In the genomic region with DNA sequence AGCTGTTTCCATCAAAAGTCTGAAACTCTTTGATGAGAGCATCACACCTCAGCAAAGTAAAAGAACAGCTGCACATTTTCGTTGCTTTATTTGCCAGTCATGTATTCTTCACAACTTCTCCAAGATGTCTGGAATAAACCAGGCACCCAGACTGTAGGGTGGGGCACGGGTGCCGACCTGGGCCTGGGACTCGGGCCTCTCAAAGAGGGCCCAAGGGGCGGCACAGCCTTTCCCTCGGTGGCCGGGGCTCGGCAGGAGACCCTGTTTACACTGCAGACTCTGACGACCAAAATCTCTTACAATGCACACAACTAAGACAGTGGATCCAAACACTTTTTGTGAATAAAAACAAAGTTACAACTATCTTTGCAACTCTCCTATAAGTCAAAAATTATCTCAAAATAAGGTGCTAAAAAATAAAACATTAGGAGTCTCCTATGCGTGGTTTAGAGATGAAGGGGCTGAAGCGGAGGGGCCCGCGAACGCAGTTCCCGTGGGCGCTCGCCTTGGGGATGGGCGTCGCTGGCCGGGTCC, we compare ENCODE assay signal across 8 cellular contexts. TPM values are rescaled to one million over a fixed set of nuclear protein-coding genes. Genes with fewer than 3 reads are reported as not detected.
DNase-seq lines count a peak whose midpoint lies in the region; ATAC-seq, FAIRE-seq and TF ChIP-seq lines count a peak whose summit lies in the region.

No MANE protein-coding gene starts in this region.

- H2AFZ ChIP-seq in endothelial cell of umbilical vein (ENCODE audit: low read depth, low read length): peak overlapping the region; percentile 72

- no peak for TF ChIP-seq CTCF in DOHH2 (IDR thresholded peaks at IDR 0.05; ENCODE audit: low read depth, low read length, poor library complexity, severe bottlenecking)
- no peak for TF ChIP-seq CTCF in endothelial cell of umbilical vein (IDR thresholded peaks at IDR 0.05; ENCODE audit: extremely low read depth in 1 of 2, insufficient read depth in 1 of 2, low read depth in 1 of 2, low read length in 2 of 2)
- no peak for TF ChIP-seq CTCF in neural crest cell (conservative IDR thresholded peaks at IDR 0.05)

- peak overlapping the region; percentile 96 for H3K4me3 Mint-ChIP-seq in neural crest cell

- peaks cover 2% of the 10 kb centered on the region for H3K27me3 Mint-ChIP-seq in neural crest cell (ENCODE audit: low read depth)

- H3K36me3 ChIP-seq in DOHH2 (ENCODE audit: control insufficient read depth, low read length) (peaks cover 74% of the 10 kb centered on the region), endothelial cell of umbilical vein (ENCODE audit: control insufficient read depth in 2 of 2, extremely low read depth in 1 of 2, insufficient read depth in 2 of 2, low read length in 2 of 2) (peaks cover 0 to 3% of the 10 kb centered on the region in 2 experiments)

- peak; percentile 56 for DNase-seq in OCI-M1 (lab: John Stamatoyannopoulos, UW)
- peak; percentile 7 for DNase-seq in endothelial cell of umbilical vein (ENCODE audit: low read depth, low spot score)
- DNase-seq in neural crest cell (ENCODE audit: low read depth, low spot score): no peak
- DNase-seq in germinal center (ENCODE audit: low spot score): no peak
- no peak for DNase-seq in stimulated activated CD4-positive, alpha-beta T cell treated with anti-CD3 and anti-CD28 coated beads, Interleukin-4, amount 100 ng/mL, for 1 hour

- TF ChIP-seq POLR2A in endothelial cell of umbilical vein (IDR thresholded peaks at IDR 0.05; ENCODE audit: low read depth, low read length): no peak

- H3K9me3 Mint-ChIP-seq in neural crest cell: peaks cover 20% of the 10 kb centered on the region

- H3K79me2 ChIP-seq in DOHH2 (ENCODE audit: control insufficient read depth, low read length): peaks cover 87% of the 10 kb centered on the region
- peaks cover 39% of the 10 kb centered on the region for H3K79me2 ChIP-seq in endothelial cell of umbilical vein (ENCODE audit: control insufficient read depth, insufficient read depth, low read length)

- no peaks in the 10 kb centered on the region for H3K9me2 ChIP-seq in DOHH2 (replicated peaks; ENCODE audit: control insufficient read depth, low read length)

- H4K20me1 ChIP-seq in DOHH2 (ENCODE audit: control insufficient read depth, insufficient read depth, low read depth, low read length) (peaks cover 10% of the 10 kb centered on the region), endothelial cell of umbilical vein (replicated peaks; ENCODE audit: control insufficient read depth, extremely low read depth, insufficient read depth, low read length) (no peaks in the 10 kb centered on the region)

- TSS peak; percentile 23 for BruUV-seq in endothelial cell of umbilical vein (replicated peaks; lab: Mats Ljungman, UMichigan)

- H3K27me3 ChIP-seq in DOHH2 (ENCODE audit: control insufficient read depth, low read length) (no peaks in the 10 kb centered on the region), endothelial cell of umbilical vein (ENCODE audit: control insufficient read depth in 2 of 2, insufficient read depth in 2 of 2, low read length in 2 of 2) (no peaks in the 10 kb centered on the region)

- peak overlapping the region; percentile 46 for H3K9ac ChIP-seq in endothelial cell of umbilical vein (replicated peaks; ENCODE audit: extremely low read depth, insufficient read depth, low read length)

- peak overlapping the region; percentile 51 for H3K27ac ChIP-seq in DOHH2 (ENCODE audit: low read depth, low read length)
- H3K27ac ChIP-seq in endothelial cell of umbilical vein (ENCODE audit: insufficient read depth, low read depth, low read length): peak overlapping the region; percentile 1

- intact Hi-C loops in endothelial cell of umbilical vein (cut with micrococcal nuclease): loop anchor here (2.0 to 5.0 kb wide), 4 partner anchors 57 to 256 kb away; partner anchors contain the start of genes MCM3AP and PCNT

- FAIRE-seq in endothelial cell of umbilical vein (lab: Jason Lieb, UNC): peak; percentile 70

- dilution Hi-C loops in endothelial cell of umbilical vein (cut with MboI; ENCODE audit: extremely low pct_ligation_motif_present, low sequenced_read_pairs): no loop called here

- H3K4me2 ChIP-seq in DOHH2 (ENCODE audit: low read length): peak overlapping the region; percentile 70
- peak overlapping the region; percentile 78 for H3K4me2 ChIP-seq in endothelial cell of umbilical vein (ENCODE audit: insufficient read depth, low read length)

- POLR2A ChIA-PET in endothelial cell of umbilical vein (lab: Charles Lee): no interaction called here

- CTCF ChIA-PET in endothelial cell of umbilical vein (lab: Charles Lee): interaction anchor here (1.0 to 2.2 kb wide), 3 partner anchors 75 to 98 kb away, joined by 3 to 12 read pairs (median 5); a partner anchor contains a TSS

- H3K4me1 ChIP-seq in DOHH2 (ENCODE audit: control insufficient read depth, low read length): peaks cover 37% of the 10 kb centered on the region
- peaks cover 22% of the 10 kb centered on the region for H3K4me1 ChIP-seq in endothelial cell of umbilical vein (ENCODE audit: control insufficient read depth, extremely low read depth, insufficient read depth, low read length)

- peaks cover 58% of the 10 kb centered on the region for H3K36me3 Mint-ChIP-seq in neural crest cell (ENCODE audit: low read depth)

- H3K27ac Mint-ChIP-seq in neural crest cell (ENCODE audit: unreplicated experiment): peak overlapping the region; percentile 65

- H3F3A ChIP-seq in DOHH2 (ENCODE audit: control insufficient read depth, insufficient read depth): 0 out of 2 replicates have a peak, but pooled peaks cover 3% of the 10 kb centered on the region

- no peaks in the 10 kb centered on the region for H3K9me3 ChIP-seq in DOHH2 (ENCODE audit: control insufficient read depth, insufficient read depth, low read length)
- no peaks in the 10 kb centered on the region for H3K9me3 ChIP-seq in endothelial cell of umbilical vein (replicated peaks; ENCODE audit: control insufficient read depth, insufficient read depth, low read length)

- peaks cover 51% of the 10 kb centered on the region for H3K4me1 Mint-ChIP-seq in neural crest cell

- no peaks in the 10 kb centered on the region for H3K9me1 ChIP-seq in endothelial cell of umbilical vein (replicated peaks; ENCODE audit: control insufficient read depth, extremely low read depth, insufficient read depth, low read length)

- peak overlapping the region; percentile 79 for H3K4me3 ChIP-seq in DOHH2 (ENCODE audit: low read length)
- H3K4me3 ChIP-seq in endothelial cell of umbilical vein (replicated peaks in 1 of 3; ENCODE audit: insufficient read depth in 1 of 3, low read depth in 1 of 3, low read length in 3 of 3): peak overlapping the region; percentile 73 to 90 (median 81)

- ATAC-seq in HG03378 (IDR thresholded peaks at IDR 0.05; ENCODE audit: unreplicated experiment) (no peak), HG03571 (IDR thresholded peaks at IDR 0.05; ENCODE audit: unreplicated experiment) (no peak)

TF ChIP-seq in endothelial cell of umbilical vein, 7 proteins besides CTCF, POLR2A, EP300 and RAD21 (continues in another document):
- TF ChIP-seq FOS (IDR thresholded peaks at IDR 0.05; ENCODE audit: borderline replicate concordance, insufficient read depth, low read length): no peak
- no peak for TF ChIP-seq POLR2AphosphoS5 (IDR thresholded peaks at IDR 0.05; ENCODE audit: insufficient read depth, low read depth, low read length)
- TF ChIP-seq JUN (IDR thresholded peaks at IDR 0.05; ENCODE audit: borderline replicate concordance, insufficient read depth, insufficient read length, low read depth): no peak
- no peak for TF ChIP-seq EZH2 (IDR thresholded peaks at IDR 0.05; ENCODE audit: borderline replicate concordance, low read depth, low read length, severe bottlenecking)

RNA-seq across cellular contexts. Expression of gene LSS, which starts 0.7 kb away (rescaled TPM):
- total RNA-seq in endothelial cell of umbilical vein: 141 TPM in 2 replicates
- 120 and 132 TPM in 2 replicates for polyA plus RNA-seq in endothelial cell of umbilical vein
- 61.0 and 68.1 TPM in 2 replicates for polyA plus RNA-seq in endothelial cell of umbilical vein (2011; cell fraction: cytosol; rRNA removed)
- 219 and 279 TPM in 2 replicates for polyA plus RNA-seq in endothelial cell of umbilical vein (2011; cell fraction: nucleus; rRNA removed)
- 46.0 and 49.7 TPM in 2 replicates for polyA plus RNA-seq in endothelial cell of umbilical vein (2012)
- polyA minus RNA-seq in endothelial cell of umbilical vein: 126 and 151 TPM in 2 replicates
- 14.0 TPM for polyA minus RNA-seq in endothelial cell of umbilical vein (2011; cell fraction: cytosol; rRNA and poly(A)+ RNA removed)
- 70.4 and 87.6 TPM in 2 replicates for polyA minus RNA-seq in endothelial cell of umbilical vein (2011; cell fraction: nucleus; rRNA and poly(A)+ RNA removed)
- total RNA-seq in neural crest cell: 218 and 225 TPM in 2 replicates

RNA-seq across cellular contexts. Expression of gene SPATC1L, which starts 43.6 kb away (rescaled TPM):
- 15.3 and 31.7 TPM in 2 replicates for total RNA-seq in endothelial cell of umbilical vein
- 11.5 and 14.6 TPM in 2 replicates for polyA plus RNA-seq in endothelial cell of umbilical vein
- 10.2 and 16.5 TPM in 2 replicates for polyA plus RNA-seq in endothelial cell of umbilical vein (2011; cell fraction: cytosol; rRNA removed)
- polyA plus RNA-seq in endothelial cell of umbilical vein (2011; cell fraction: nucleus; rRNA removed): 6.4 and 9.8 TPM in 2 replicates
- polyA plus RNA-seq in endothelial cell of umbilical vein (2012): 18.3 and 18.4 TPM in 2 replicates
- polyA minus RNA-seq in endothelial cell of umbilical vein: 5.2 and 6.1 TPM in 2 replicates
- 5.9 TPM for polyA minus RNA-seq in endothelial cell of umbilical vein (2011; cell fraction: cytosol; rRNA and poly(A)+ RNA removed)
- 2.5 and 5.8 TPM in 2 replicates for polyA minus RNA-seq in endothelial cell of umbilical vein (2011; cell fraction: nucleus; rRNA and poly(A)+ RNA removed)
- 27.5 and 28.1 TPM in 2 replicates for total RNA-seq in neural crest cell

RNA-seq across cellular contexts. Expression of gene MCM3AP, which starts 57.5 kb away (rescaled TPM):
- 106 and 115 TPM in 2 replicates for total RNA-seq in endothelial cell of umbilical vein
- 35.4 and 37.9 TPM in 2 replicates for polyA plus RNA-seq in endothelial cell of umbilical vein
- 32.3 and 32.9 TPM in 2 replicates for polyA plus RNA-seq in endothelial cell of umbilical vein (2011; cell fraction: cytosol; rRNA removed)
- 175 and 178 TPM in 2 replicates for polyA plus RNA-seq in endothelial cell of umbilical vein (2011; cell fraction: nucleus; rRNA removed)
- polyA plus RNA-seq in endothelial cell of umbilical vein (2012): 58.8 and 60.0 TPM in 2 replicates
- polyA minus RNA-seq in endothelial cell of umbilical vein: 64.6 and 78.3 TPM in 2 replicates
- polyA minus RNA-seq in endothelial cell of umbilical vein (2011; cell fraction: cytosol; rRNA and poly(A)+ RNA removed): 54.2 TPM
- 117 and 125 TPM in 2 replicates for polyA minus RNA-seq in endothelial cell of umbilical vein (2011; cell fraction: nucleus; rRNA and poly(A)+ RNA removed)
- total RNA-seq in neural crest cell: 142 and 153 TPM in 2 replicates

RNA-seq across cellular contexts. Expression of gene YBEY, which starts 58.3 kb away (rescaled TPM):
- 6.1 and 10.5 TPM in 2 replicates for total RNA-seq in endothelial cell of umbilical vein
- 12.4 and 15.3 TPM in 2 replicates for polyA plus RNA-seq in endothelial cell of umbilical vein
- 16.5 and 16.8 TPM in 2 replicates for polyA plus RNA-seq in endothelial cell of umbilical vein (2011; cell fraction: cytosol; rRNA removed)
- polyA plus RNA-seq in endothelial cell of umbilical vein (2011; cell fraction: nucleus; rRNA removed): 7.9 and 12.4 TPM in 2 replicates
- 14.5 and 15.6 TPM in 2 replicates for polyA plus RNA-seq in endothelial cell of umbilical vein (2012)
- 3.4 and 5.9 TPM in 2 replicates for polyA minus RNA-seq in endothelial cell of umbilical vein
- 6.9 TPM for polyA minus RNA-seq in endothelial cell of umbilical vein (2011; cell fraction: cytosol; rRNA and poly(A)+ RNA removed)
- polyA minus RNA-seq in endothelial cell of umbilical vein (2011; cell fraction: nucleus; rRNA and poly(A)+ RNA removed): 3.9 and 5.0 TPM in 2 replicates
- total RNA-seq in neural crest cell: 23.0 and 23.1 TPM in 2 replicates

Comparison
In these comparisons a context has a peak if more than half of its experiments do, and no peak if none do; other contexts are left out.
1. DNase-seq: peak in OCI-M1 (single experiment) and endothelial cell of umbilical vein (single experiment); none in neural crest cell (single experiment), germinal center (single experiment) and stimulated activated CD4-positive, alpha-beta T cell treated with anti-CD3 and anti-CD28 coated beads, Interleukin-4, amount 100 ng/mL, for 1 hour (single experiment).